18 cellular contexts compared by ENCODE assay signal in genomic region chr9:130295431-130295830, GRCh38. TPM values are rescaled to one million over a fixed set of nuclear protein-coding genes. Genes with fewer than 3 reads are reported as not detected.
DNase-seq lines count a peak whose midpoint lies in the region; ATAC-seq and TF ChIP-seq lines count a peak whose summit lies in the region.
"Had no signal": no experiment of that assay in that cellular context is flagged by ENCODE, and none has a peak within 500 bp of the region (broad histone marks: within the 10 kb centered on the region; RNA-seq: fewer than 3 reads in every experiment).

No MANE protein-coding gene starts in this region.

- ATAC-seq in heart left ventricle (no peak), right cardiac atrium (no peak)
- ATAC-seq: CD8-positive, alpha-beta T cell had no signal

- TF ChIP-seq CTCF in heart left ventricle (IDR thresholded peaks at IDR 0.05) (no peak), chondrocyte (IDR thresholded peaks at IDR 0.05) (no peak), vagina (IDR thresholded peaks at IDR 0.05) (no peak)

- H3K36me3 Mint-ChIP-seq in chondrocyte (ENCODE audit: low read depth): peaks cover 2% of the 10 kb centered on the region
- H3K36me3 Mint-ChIP-seq: CD4-positive, CD25-positive, alpha-beta regulatory T cell; CD8-positive, alpha-beta T cell had no signal

- H3K9me3 Mint-ChIP-seq in chondrocyte (ENCODE audit: low read depth): peaks cover 2% of the 10 kb centered on the region
- H3K9me3 Mint-ChIP-seq: CD8-positive, alpha-beta T cell had no signal

- peaks cover 0 to 3% (median 0%) of the 10 kb centered on the region in 9 donors for H3K36me3 ChIP-seq in heart left ventricle
- H3K36me3 ChIP-seq in vagina: no peaks in the 10 kb centered on the region
- H3K36me3 ChIP-seq: BLaER1 had no signal

- H3K27me3 ChIP-seq in heart left ventricle (peaks cover 0 to under 1% (median 0%) of the 10 kb centered on the region in 9 donors), right cardiac atrium (ENCODE audit: control insufficient read depth, insufficient read depth) (no peaks in the 10 kb centered on the region), vagina (no peaks in the 10 kb centered on the region)

- intact Hi-C loops in heart left ventricle (cut with DNase I) (no loop called here), right cardiac atrium (cut with DNase I) (no loop called here), posterior vena cava (cut with DNase I) (no loop called here), vagina (cut with DNase I) (no loop called here)

- no peak overlapping the region for H3K27ac ChIP-seq in heart left ventricle
- no peak overlapping the region for H3K27ac ChIP-seq in right cardiac atrium (ENCODE audit: low read length)
- no peak overlapping the region for H3K27ac ChIP-seq in vagina
- H3K27ac ChIP-seq: 22Rv1, BLaER1, C4-2B, GM23248 had no signal

- TF ChIP-seq POLR2A in heart left ventricle (IDR thresholded peaks at IDR 0.05) (no peak), vagina (IDR thresholded peaks at IDR 0.05) (no peak)

- H3K4me1 ChIP-seq in heart left ventricle (peaks cover 0 to 19% (median 0%) of the 10 kb centered on the region in 12 donors), right cardiac atrium (ENCODE audit: control insufficient read depth, insufficient read depth, low read length) (no peaks in the 10 kb centered on the region), vagina (peaks cover 30% of the 10 kb centered on the region)
- H3K4me1 ChIP-seq: BLaER1, Caco-2 had no signal

- no peaks in the 10 kb centered on the region for H3K9me3 ChIP-seq in heart left ventricle
- H3K9me3 ChIP-seq in right cardiac atrium (ENCODE audit: control insufficient read depth, low read length): no peaks in the 10 kb centered on the region
- no peaks in the 10 kb centered on the region for H3K9me3 ChIP-seq in vagina
- H3K9me3 ChIP-seq: BLaER1, Caco-2 had no signal

- peaks cover 57% of the 10 kb centered on the region for H3K27me3 Mint-ChIP-seq in chondrocyte (ENCODE audit: low read depth)

- no peak overlapping the region for H3K4me3 Mint-ChIP-seq in chondrocyte (ENCODE audit: unreplicated experiment)
- H3K4me3 Mint-ChIP-seq: B cell; CD4-positive, CD25-positive, alpha-beta regulatory T cell; CD8-positive, alpha-beta T cell had no signal

- H3K4me3 ChIP-seq in heart left ventricle: no peak overlapping the region
- no peak overlapping the region for H3K4me3 ChIP-seq in right cardiac atrium (ENCODE audit: low read length)
- no peak overlapping the region for H3K4me3 ChIP-seq in vagina
- H3K4me3 ChIP-seq: BLaER1, GM23248 had no signal

- H3K4me1 Mint-ChIP-seq in chondrocyte (ENCODE audit: low read depth): peaks cover 4% of the 10 kb centered on the region
- H3K4me1 Mint-ChIP-seq: B cell; CD4-positive, CD25-positive, alpha-beta regulatory T cell had no signal

- WGBS in heart left ventricle, 4 donors: 63 to 84% (median 76%) methylated on average over 5 to 11 of the region's 11 CpGs
- WGBS in right cardiac atrium: 81% methylated on average over 11 of the region's 11 CpGs

- H3K27ac Mint-ChIP-seq in chondrocyte (ENCODE audit: unreplicated experiment): no peak overlapping the region
- H3K27ac Mint-ChIP-seq: B cell; CD8-positive, alpha-beta T cell had no signal

- DNase-seq in heart left ventricle (peak in 3 of 5 donors; percentile 6 to 33 (median 15)), right cardiac atrium (no peak), chondrocyte (ENCODE audit: low spot score) (peak; percentile 53), posterior vena cava (ENCODE audit: low spot score) (peak; percentile 43), medulla oblongata (ENCODE audit: extremely low spot score) (no peak), vagina (ENCODE audit: extremely low spot score in 2 of 2) (no peak)
- DNase-seq: Caco-2; CD4-positive, CD25-positive, alpha-beta regulatory T cell; CD8-positive, alpha-beta T cell; DMS153; DND-41; GM23248; H7; HCEC 1CT had no signal

RNA-seq across cellular contexts. Expression of gene HMCN2, which starts 29.9 kb away (rescaled TPM):
- total RNA-seq in heart left ventricle: 10 to 100 TPM in 1 of 9 donors, 1 to 10 TPM in 8; 2.3 to 10.4 (median 3.8) TPM
- polyA plus RNA-seq in heart left ventricle: 1 to 10 TPM; 4.3 to 4.4 TPM
- total RNA-seq in right cardiac atrium: 1 to 10 TPM; 2.3 to 5.1 (median 3.9) TPM
- 6.1 TPM for polyA plus RNA-seq in right cardiac atrium
- total RNA-seq in chondrocyte: 0.05 to 0.36 TPM (median 0.10 TPM) in 3 replicates
- total RNA-seq in posterior vena cava: 100 to 1,000 TPM in 1 of 2 donors, 10 to 100 TPM in 1; 98.8 to 224 TPM
- total RNA-seq in vagina: 5.2 TPM
- total RNA-seq: B cell; CD4-positive, CD25-positive, alpha-beta regulatory T cell; CD8-positive, alpha-beta T cell; GM23248 had no signal
- polyA plus RNA-seq: CD4-positive, CD25-positive, alpha-beta regulatory T cell; GM23248 had no signal

Comparison
In these comparisons a context has a peak if more than half of its experiments do, and no peak if none do; other contexts are left out.
1. DNase-seq: peak in heart left ventricle (3 of 5), chondrocyte (single experiment) and posterior vena cava (single experiment); none in right cardiac atrium (0 of 3), medulla oblongata (single experiment) and vagina (0 of 2).
2. RNA of gene HMCN2, which starts 29.9 kb away (total RNA-seq): 98.8 to 224 TPM in posterior vena cava; 5.2 TPM in vagina (single experiment), 2.3 to 5.1 TPM in right cardiac atrium, 2.3 to 10.4 TPM in heart left ventricle and 0.05 to 0.36 TPM in chondrocyte; every median in the first group is over 4 times any median in the second.